Comparison of ENCODE assay signal across 20 cellular contexts in the genomic region with DNA sequence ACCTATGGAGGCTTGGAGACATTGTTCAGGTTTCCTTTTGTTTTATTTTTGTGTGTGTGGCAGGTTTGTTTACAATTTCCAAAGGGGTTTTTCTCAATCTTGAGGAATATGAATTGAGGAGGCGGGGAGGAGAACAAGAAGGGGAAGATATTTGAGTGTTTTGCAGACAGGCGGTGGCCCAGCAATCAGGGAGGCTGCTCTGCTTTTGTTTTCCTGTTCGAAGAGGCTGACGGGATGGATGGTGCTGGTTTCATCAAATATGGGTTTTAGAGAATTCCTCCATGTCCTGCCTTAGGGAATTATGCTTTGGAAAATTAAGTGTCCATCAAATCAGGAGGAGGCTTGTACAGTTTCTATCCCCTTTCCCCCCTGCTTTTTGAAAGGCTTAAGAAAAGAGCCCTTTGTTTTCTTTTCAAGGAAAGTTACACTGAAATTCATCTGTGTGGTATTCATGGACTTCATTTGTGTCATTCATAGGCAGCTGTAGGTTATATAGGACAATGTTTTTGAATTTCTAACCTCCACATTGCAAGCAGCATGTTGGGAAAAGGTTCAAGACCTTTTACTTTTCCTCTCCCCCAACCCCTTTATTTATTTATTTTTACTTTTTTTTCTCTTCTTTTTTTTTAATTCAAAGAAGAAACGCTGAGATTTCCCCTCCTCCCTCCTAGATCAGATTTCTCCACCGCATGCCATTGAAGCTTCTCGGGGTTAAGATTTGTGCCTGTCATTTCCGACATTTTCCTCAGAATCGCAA.
A peak's percentile ranks its signal among the peaks of the same experiment; 100 is the strongest.
DNase-seq lines count a peak whose midpoint lies in the region; ATAC-seq and TF ChIP-seq lines count a peak whose summit lies in the region.
"Had no signal": no experiment of that assay in that cellular context is flagged by ENCODE, and none has a peak within 500 bp of the region (broad histone marks: within the 10 kb centered on the region; RNA-seq: fewer than 3 reads in every experiment).

No MANE protein-coding gene starts in this region.

- H3K36me3 ChIP-seq in HUES48 (ENCODE audit: control insufficient read depth, insufficient read depth, low read length) (peaks cover 61% of the 10 kb centered on the region), iPS-18a (ENCODE audit: control insufficient read depth, low read depth, low read length) (peaks cover 47% of the 10 kb centered on the region)
- H3K36me3 ChIP-seq: uterus had no signal

- H3K9ac ChIP-seq in HUES48 (ENCODE audit: low read depth, low read length) (peak overlapping the region; percentile 37; the same call in 1 of the 2 replicates), iPS-18a (ENCODE audit: low read length) (peak overlapping the region; percentile 45)

- H3K4me1 Mint-ChIP-seq in osteocyte (ENCODE audit: unreplicated experiment) (peaks cover 55% of the 10 kb centered on the region), T-helper 17 cell (no peaks in the 10 kb centered on the region)
- H3K4me1 Mint-ChIP-seq: activated B cell treated with CpG ODN at 0.5 μM for 24 hours had no signal

- TF ChIP-seq CTCF in astrocyte of the spinal cord (IDR thresholded peaks at IDR 0.05; ENCODE audit: low read depth, low read length) = no peak
- no peak for TF ChIP-seq CTCF in osteocyte (IDR thresholded peaks at IDR 0.05)

- no peaks in the 10 kb centered on the region for H3K27me3 ChIP-seq in HUES48 (ENCODE audit: control insufficient read depth, insufficient read depth, low read length)
- H3K27me3 ChIP-seq in iPS-18a (ENCODE audit: control insufficient read depth, insufficient read depth, low read length) = no peaks in the 10 kb centered on the region
- H3K27me3 ChIP-seq: heart right ventricle, uterus had no signal

- H3K36me3 Mint-ChIP-seq in osteocyte (ENCODE audit: unreplicated experiment) = peaks cover 40% of the 10 kb centered on the region
- H3K36me3 Mint-ChIP-seq in T-helper 17 cell (ENCODE audit: low read depth) = no peaks in the 10 kb centered on the region

- H3K9me3 Mint-ChIP-seq in osteocyte (ENCODE audit: unreplicated experiment) = no peaks in the 10 kb centered on the region
- H3K9me3 Mint-ChIP-seq: activated B cell treated with CpG ODN at 0.5 μM for 24 hours; activated naive CD8-positive, alpha-beta T cell treated with anti-CD3 and anti-CD28 coated beads, Interleukin-2, amount 10 ng/mL, durations not matched to agents 7 days and 5 days; stimulated activated naive CD8-positive, alpha-beta T cell treated with anti-CD3 and anti-CD28 coated beads, Interleukin-15, amount 100 ng/mL, for 72 hours had no signal

- H3K4me3 ChIP-seq in HUES48 (ENCODE audit: low read depth, low read length) = 0 out of 2 replicates have a peak overlapping the region, but pooled peaks have one; percentile 1
- no peak overlapping the region for H3K4me3 ChIP-seq in astrocyte of the spinal cord (ENCODE audit: low read depth, low read length)
- peak overlapping the region; percentile 33 for H3K4me3 ChIP-seq in iPS-18a (ENCODE audit: low read length)
- H3K4me3 ChIP-seq: heart right ventricle, uterus had no signal

- H3K27ac Mint-ChIP-seq in osteocyte (ENCODE audit: unreplicated experiment) = peak overlapping the region; percentile 92
- H3K27ac Mint-ChIP-seq in T-helper 17 cell = no peak overlapping the region
- H3K27ac Mint-ChIP-seq: activated B cell treated with CpG ODN at 0.5 μM for 24 hours; activated CD8-positive, alpha-beta T cell treated with anti-CD3 and anti-CD28 coated beads, Interleukin-2, amount 10 ng/mL, durations not matched to agents 7 days and 5 days; activated naive CD8-positive, alpha-beta T cell treated with anti-CD3 and anti-CD28 coated beads, Interleukin-2, amount 10 ng/mL, durations not matched to agents 7 days and 5 days had no signal

- peaks cover 47% of the 10 kb centered on the region for H3K4me1 ChIP-seq in HUES48 (ENCODE audit: control insufficient read depth, insufficient read depth, low read length)
- peaks cover 41% of the 10 kb centered on the region for H3K4me1 ChIP-seq in iPS-18a (ENCODE audit: control insufficient read depth, low read depth, low read length)
- H3K4me1 ChIP-seq: uterus had no signal

- peak overlapping the region; percentile 57 for H3K4me3 Mint-ChIP-seq in osteocyte (ENCODE audit: unreplicated experiment)
- no peak overlapping the region for H3K4me3 Mint-ChIP-seq in T-helper 17 cell
- H3K4me3 Mint-ChIP-seq: activated B cell treated with CpG ODN at 0.5 μM for 24 hours; activated CD8-positive, alpha-beta T cell treated with anti-CD3 and anti-CD28 coated beads, Interleukin-2, amount 10 ng/mL, durations not matched to agents 7 days and 5 days; activated naive CD8-positive, alpha-beta T cell treated with anti-CD3 and anti-CD28 coated beads, Interleukin-2, amount 10 ng/mL, durations not matched to agents 7 days and 5 days; stimulated activated naive CD8-positive, alpha-beta T cell treated with anti-CD3 and anti-CD28 coated beads, Interleukin-15, amount 100 ng/mL, for 72 hours had no signal

- in situ Hi-C loops in astrocyte of the spinal cord (cut with HindIII; ENCODE audit: low sequenced_read_pairs) = no loop called here

- H3K27me3 Mint-ChIP-seq in osteocyte (ENCODE audit: unreplicated experiment) (no peaks in the 10 kb centered on the region), T-helper 17 cell (no peaks in the 10 kb centered on the region)
- H3K27me3 Mint-ChIP-seq: stimulated activated naive CD8-positive, alpha-beta T cell treated with anti-CD3 and anti-CD28 coated beads, Interleukin-15, amount 100 ng/mL, for 72 hours had no signal

- H3K27ac ChIP-seq in HUES48 (ENCODE audit: low read depth, low read length) (peak overlapping the region; percentile 70), iPS-18a (ENCODE audit: low read length) (peak overlapping the region; percentile 79)
- H3K27ac ChIP-seq: heart right ventricle, HL-60, uterus had no signal

- peak; percentile 31 for DNase-seq in astrocyte of the spinal cord (ENCODE audit: low read depth, low spot score)
- DNase-seq in osteocyte (ENCODE audit: extremely low spot score, unreplicated experiment) = no peak
- no peak for DNase-seq in T-helper 17 cell
- DNase-seq in mucosa of gallbladder (ENCODE audit: low spot score) = no peak
- no peak for DNase-seq in SIG-M5 (lab: John Stamatoyannopoulos, UW)
- DNase-seq: activated B cell treated with CpG ODN at 0.5 μM for 24 hours; activated CD8-positive, alpha-beta T cell treated with anti-CD3 and anti-CD28 coated beads, Interleukin-2, amount 10 ng/mL, durations not matched to agents 7 days and 5 days; activated naive CD8-positive, alpha-beta T cell treated with anti-CD3 and anti-CD28 coated beads, Interleukin-2, amount 10 ng/mL, durations not matched to agents 7 days and 5 days; central memory CD4-positive, alpha-beta T cell; effector CD8-positive, alpha-beta T cell; heart right ventricle; KBM-7; kidney; SHP77; stimulated activated naive CD8-positive, alpha-beta T cell treated with anti-CD3 and anti-CD28 coated beads, Interleukin-15, amount 100 ng/mL, for 72 hours; uterus had no signal

- ATAC-seq in T-helper 17 cell (no peak), GM21381 (IDR thresholded peaks at IDR 0.05; ENCODE audit: unreplicated experiment) (no peak)
- ATAC-seq: activated CD8-positive, alpha-beta T cell treated with anti-CD3 and anti-CD28 coated beads, Interleukin-2, amount 10 ng/mL, durations not matched to agents 7 days and 5 days; stimulated activated naive CD8-positive, alpha-beta T cell treated with anti-CD3 and anti-CD28 coated beads, Interleukin-15, amount 100 ng/mL, for 72 hours had no signal

- H3K9me3 ChIP-seq in HUES48 (ENCODE audit: control insufficient read depth, insufficient read depth, low read length) = no peaks in the 10 kb centered on the region
- no peaks in the 10 kb centered on the region for H3K9me3 ChIP-seq in iPS-18a (ENCODE audit: control insufficient read depth, low read depth, low read length)
- H3K9me3 ChIP-seq in T-helper 17 cell (ENCODE audit: control insufficient read depth, low read length, poor library complexity, severe bottlenecking) = no peaks in the 10 kb centered on the region
- H3K9me3 ChIP-seq: heart right ventricle, uterus had no signal
